Comparison of ENCODE assay signal across 17 cellular contexts in the genomic region with DNA sequence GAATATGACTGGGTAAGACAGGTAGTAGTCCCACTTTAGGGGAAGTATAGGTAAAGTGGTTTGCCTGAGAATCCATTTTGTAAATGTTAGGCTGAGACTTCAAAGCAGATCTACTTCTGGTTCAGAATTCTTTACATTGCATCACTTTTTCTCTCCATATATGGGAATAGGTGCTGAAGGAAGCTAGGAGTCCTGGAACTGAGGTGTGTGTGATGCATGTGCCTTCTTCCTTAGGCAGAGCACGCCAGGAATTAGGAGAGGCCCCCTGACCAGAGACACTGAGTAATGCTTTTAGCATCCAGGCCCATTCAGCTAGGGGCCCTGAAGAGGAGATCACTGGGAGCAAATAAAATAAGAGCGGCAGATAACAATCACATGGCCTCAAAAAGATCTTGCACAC.
DNase-seq lines count a peak whose midpoint lies in the region; ATAC-seq, FAIRE-seq and TF ChIP-seq lines count a peak whose summit lies in the region.
"Had no signal": no experiment of that assay in that cellular context is flagged by ENCODE, and none has a peak within 500 bp of the region (broad histone marks: within the 10 kb centered on the region; RNA-seq: fewer than 3 reads in every experiment).

No MANE protein-coding gene starts in this region.

- no peak overlapping the region for H3K27ac ChIP-seq in HepG2 (ENCODE audit: extremely low read length, insufficient read depth, low read length)
- H3K27ac ChIP-seq in right lobe of liver: no peak overlapping the region
- H3K27ac ChIP-seq in trophoblast cell (ENCODE audit: low read depth, low read length): peak overlapping the region; percentile 34
- no peak overlapping the region for H3K27ac ChIP-seq in right cardiac atrium (ENCODE audit: low read length)
- H3K27ac ChIP-seq: 22Rv1, HL-60 had no signal

- H2BK5ac ChIP-seq in trophoblast cell (ENCODE audit: low read depth, low read length, poor library complexity): no peak overlapping the region

- no peak overlapping the region for H3K4me3 ChIP-seq in HepG2 (replicated peaks in 1 of 3; ENCODE audit: insufficient read depth in 1 of 3, low read depth in 2 of 3, low read length in 3 of 3)
- H3K4me3 ChIP-seq in right lobe of liver: no peak overlapping the region
- no peak overlapping the region for H3K4me3 ChIP-seq in bronchial epithelial cell (ENCODE audit: low read depth, low read length)
- H3K4me3 ChIP-seq in trophoblast cell (ENCODE audit: low read depth, low read length): no peak overlapping the region
- H3K4me3 ChIP-seq in right cardiac atrium (ENCODE audit: low read length): no peak overlapping the region

- H2BK12ac ChIP-seq in trophoblast cell (ENCODE audit: low read length): no peak overlapping the region

- H3K18ac ChIP-seq in trophoblast cell (ENCODE audit: low read length): no peak overlapping the region

- no peak overlapping the region for H3K4ac ChIP-seq in trophoblast cell (ENCODE audit: low read depth, low read length)

- POLR2A ChIA-PET in HepG2 (lab: Yijun Ruan, JAX): no interaction called here

- no peak overlapping the region for H4K8ac ChIP-seq in trophoblast cell (ENCODE audit: low read depth, low read length)

- no peaks in the 10 kb centered on the region for H3K36me3 ChIP-seq in HepG2 (replicated peaks in 1 of 2; ENCODE audit: control insufficient read depth in 1 of 2, insufficient read depth in 2 of 2, low read length in 2 of 2)
- no peaks in the 10 kb centered on the region for H3K36me3 ChIP-seq in right lobe of liver
- H3K36me3 ChIP-seq in bronchial epithelial cell (ENCODE audit: control insufficient read depth, insufficient read depth, low read length): no peaks in the 10 kb centered on the region
- H3K36me3 ChIP-seq in trophoblast cell (ENCODE audit: control insufficient read depth in 1 of 2, insufficient read depth in 2 of 2, low read length in 2 of 2): peaks cover 0 to 3% of the 10 kb centered on the region in 2 experiments

- TF ChIP-seq CTCF in HepG2 (CRISPR knock-in tag; IDR thresholded peaks at IDR 0.05) (no peak), right lobe of liver (IDR thresholded peaks at IDR 0.05) (no peak), bronchial epithelial cell (IDR thresholded peaks at IDR 0.05; ENCODE audit: insufficient read depth, low read length, severe bottlenecking) (no peak)

- H3K9ac ChIP-seq in HepG2 (ENCODE audit: insufficient read depth, low read depth, low read length) (no peak overlapping the region), trophoblast cell (ENCODE audit: low read length) (no peak overlapping the region)

- TF ChIP-seq POLR2A in HepG2 (IDR thresholded peaks at IDR 0.05; ENCODE audit: insufficient read depth in 1 of 2, low read depth in 2 of 2, low read length in 2 of 2) (no peak), right lobe of liver (IDR thresholded peaks at IDR 0.05) (no peak)

- H3K27me3 ChIP-seq in HepG2 (ENCODE audit: control insufficient read depth in 1 of 2, insufficient read depth in 2 of 2, low read length in 2 of 2) (no peaks in the 10 kb centered on the region; a peak in 1 of 5 replicates), right lobe of liver (no peaks in the 10 kb centered on the region), bronchial epithelial cell (ENCODE audit: control insufficient read depth, insufficient read depth, low read length) (no peaks in the 10 kb centered on the region), trophoblast cell (ENCODE audit: insufficient read depth, low read length) (no peaks in the 10 kb centered on the region), right cardiac atrium (ENCODE audit: control insufficient read depth, insufficient read depth) (no peaks in the 10 kb centered on the region)

- TF ChIP-seq EP300 in HepG2 (IDR thresholded peaks at IDR 0.05; ENCODE audit: low read depth in 2 of 2, low read length in 2 of 2) (no peak), HepG2 (CRISPR knock-in tag; IDR thresholded peaks at IDR 0.05; ENCODE audit: borderline replicate concordance) (no peak)

- no peak overlapping the region for H3K23ac ChIP-seq in trophoblast cell (ENCODE audit: low read length)

- no peak for ATAC-seq in HepG2
- no peak for ATAC-seq in right lobe of liver
- ATAC-seq in sciatic nerve: no peak
- no peak for ATAC-seq in right cardiac atrium
- ATAC-seq: CD8-positive, alpha-beta T cell had no signal

- no peak overlapping the region for H3K4me2 ChIP-seq in HepG2 (ENCODE audit: low read depth, low read length)
- H3K4me2 ChIP-seq in trophoblast cell (ENCODE audit: low read length): no peak overlapping the region

- no peak overlapping the region for H3K14ac ChIP-seq in trophoblast cell (ENCODE audit: low read length)

- no peaks in the 10 kb centered on the region for H3K4me1 ChIP-seq in HepG2 (ENCODE audit: insufficient read depth, low read length)
- H3K4me1 ChIP-seq in right lobe of liver: no peaks in the 10 kb centered on the region
- no peaks in the 10 kb centered on the region for H3K4me1 ChIP-seq in trophoblast cell (ENCODE audit: control insufficient read depth in 1 of 2, insufficient read depth in 2 of 2, low read length in 2 of 2)
- no peaks in the 10 kb centered on the region for H3K4me1 ChIP-seq in right cardiac atrium (ENCODE audit: control insufficient read depth, insufficient read depth, low read length)

- 47% methylated on average over 2 of the region's 2 CpGs for WGBS in HepG2 (ENCODE audit: low lambda C conversion rate)
- WGBS in right lobe of liver (ENCODE audit: insufficient coverage, low coverage, low lambda C conversion rate, missing lambda C conversion rate): 84% methylated on average over 2 of the region's 2 CpGs
- WGBS in trophoblast cell (ENCODE audit: extremely low coverage, insufficient coverage, insufficient read length): no CpG with 5 or more reads among the region's 2 CpGs
- 72% methylated on average over 2 of the region's 2 CpGs for WGBS in right cardiac atrium

- CTCF ChIA-PET in HepG2 (lab: Yijun Ruan, JAX; ENCODE audit: low intra/inter-chr PET ratio, low total read pairs): no interaction called here

- no peaks in the 10 kb centered on the region for H3K79me1 ChIP-seq in trophoblast cell (ENCODE audit: low read length)

- no peaks in the 10 kb centered on the region for H4K20me1 ChIP-seq in HepG2 (ENCODE audit: insufficient read depth, low read length)

- no peak for DNase-seq in HepG2 (ENCODE audit: low spot score)
- DNase-seq in right lobe of liver: no peak
- DNase-seq in bronchial epithelial cell (ENCODE audit: low read depth): peak; percentile 4
- DNase-seq in iPS-NIHi7 (ENCODE audit: extremely low spot score): peak; percentile 32
- DNase-seq in trophoblast cell: no peak
- DNase-seq in sciatic nerve (ENCODE audit: low spot score): no peak
- no peak for DNase-seq in right cardiac atrium
- DNase-seq in T1000 (lab: John Stamatoyannopoulos, UW): no peak
- DNase-seq: CD8-positive, alpha-beta T cell; DMS 273 treated with DMSO at 0.1 percent for 48 hours; DMS79; HCEC 1CT; HFFc6 had no signal

- H3K79me2 ChIP-seq in HepG2 (ENCODE audit: insufficient read depth, low read length) (no peaks in the 10 kb centered on the region), trophoblast cell (ENCODE audit: control insufficient read depth, insufficient read depth, low read length, poor library complexity) (no peaks in the 10 kb centered on the region)

- H3K9me3 ChIP-seq in HepG2 (ENCODE audit: low read length): peaks cover 19% of the 10 kb centered on the region
- peaks cover 0 to 2% (median 0%) of the 10 kb centered on the region in 4 donors for H3K9me3 ChIP-seq in right lobe of liver
- H3K9me3 ChIP-seq in trophoblast cell (ENCODE audit: insufficient read depth, low read depth, low read length): peaks cover 6% of the 10 kb centered on the region
- no peaks in the 10 kb centered on the region for H3K9me3 ChIP-seq in right cardiac atrium (ENCODE audit: control insufficient read depth, low read length)

- in situ Hi-C loops in HepG2 (cut with HindIII; ENCODE audit: extremely low pct_ligation_motif_present, low pct_unique_long_range_greater_than_20kb): no loop called here

- H2AK5ac ChIP-seq in trophoblast cell (ENCODE audit: low read length): no peak overlapping the region

- H4K12ac ChIP-seq in trophoblast cell (ENCODE audit: low read depth, low read length): no peak overlapping the region

- BruUV-seq in HepG2 (replicated peaks; lab: Mats Ljungman, UMichigan): no TSS peak

- no peak for FAIRE-seq in HepG2 (lab: Jason Lieb, UNC)
- FAIRE-seq in bronchial epithelial cell (lab: Jason Lieb, UNC): no peak
- FAIRE-seq: G401.6, GM12891 had no signal

- intact Hi-C loops in HepG2 (cut with micrococcal nuclease; ENCODE audit: unreplicated experiment): no loop called here
- intact Hi-C loops in right lobe of liver (cut with DNase I): no loop called here
- intact Hi-C loops in sciatic nerve (cut with DNase I): no loop called here
- intact Hi-C loops in right cardiac atrium (cut with DNase I): no loop called here

- no peak for TF ChIP-seq RAD21 in HepG2 (CRISPR knock-in tag; IDR thresholded peaks at IDR 0.05)

- no peak overlapping the region for H4K91ac ChIP-seq in trophoblast cell (ENCODE audit: low read depth, low read length)

- no peak overlapping the region for H2BK120ac ChIP-seq in trophoblast cell (ENCODE audit: insufficient read depth, low read length, poor library complexity)

- H2AFZ ChIP-seq in HepG2 (ENCODE audit: low read length) (no peak overlapping the region), trophoblast cell (ENCODE audit: insufficient read depth, low read length, poor library complexity) (no peak overlapping the region)

TF ChIP-seq in HepG2, 621 proteins besides CTCF, POLR2A, EP300 and RAD21:
- no peak for TF ChIP-seq HDAC1 (CRISPR knock-in tag; IDR thresholded peaks at IDR 0.05)
- peak; percentile 81 for TF ChIP-seq SRF (IDR thresholded peaks at IDR 0.05; ENCODE audit: low read depth, low read length)
- peak; percentile 20; the same call in 1 of the 2 replicates for TF ChIP-seq CEBPB (IDR thresholded peaks at IDR 0.05; ENCODE audit: borderline replicate concordance, low read depth, low read length)
TF ChIP-seq in HepG2: peak in this region for 2.

Comparison
In these comparisons a context has a peak if more than half of its experiments do, and no peak if none do; other contexts are left out.
1. DNase-seq: peak in bronchial epithelial cell (single experiment) and iPS-NIHi7 (single experiment); none in HepG2 (single experiment), right lobe of liver (0 of 3), trophoblast cell (0 of 2), sciatic nerve (single experiment), right cardiac atrium (0 of 3) and T1000 (single experiment).